ENCODE assay signal across 1 cellular context in genomic region chr12:108832208-108832607, GRCh38.
TF ChIP-seq lines count a peak whose summit lies in the region.

No MANE protein-coding gene starts in this region.

TF ChIP-seq in WTC11, 78 proteins besides CTCF, POLR2A, EP300 and RAD21 (continued from another document):
- TF ChIP-seq ERG (CRISPR knock-in tag; IDR thresholded peaks at IDR 0.05) (no peak), ZNF532 (CRISPR knock-in tag; IDR thresholded peaks at IDR 0.05; ENCODE audit: borderline replicate concordance) (no peak), STAT6 (CRISPR knock-in tag; conservative IDR thresholded peaks at IDR 0.05; ENCODE audit: low read depth) (no peak), NR2C2 (CRISPR knock-in tag; IDR thresholded peaks at IDR 0.05) (no peak), E2F4 (CRISPR knock-in tag; IDR thresholded peaks at IDR 0.05; ENCODE audit: borderline replicate concordance, low read depth) (no peak)
